In genomic region chr13:102399791-102400618, GRCh38 we compare ENCODE assay signal across 8 cellular contexts. TPM values are rescaled to one million over a fixed set of nuclear protein-coding genes. Genes with fewer than 3 reads are reported as not detected.
DNase-seq lines count a peak whose midpoint lies in the region; ATAC-seq, FAIRE-seq and TF ChIP-seq lines count a peak whose summit lies in the region.

No MANE protein-coding gene starts in this region.

- TF ChIP-seq EP300 in K562 (IDR thresholded peaks at IDR 0.05; ENCODE audit: low read length) = no peak

- peaks cover 0 to 6% of the 10 kb centered on the region in 2 experiments; a peak in 1 of 5 replicates for H3K27me3 ChIP-seq in K562 (ENCODE audit: control insufficient read depth in 2 of 2, insufficient read depth in 2 of 2, low read length in 2 of 2)
- peaks cover 81% of the 10 kb centered on the region for H3K27me3 ChIP-seq in iPS-20b (ENCODE audit: insufficient read depth, low read length)
- peaks cover 15 to 24% (median 19%) of the 10 kb centered on the region in 3 donors for H3K27me3 ChIP-seq in skeletal muscle tissue (ENCODE audit: control insufficient read depth in 3 of 3, insufficient read depth in 3 of 3, low read length in 3 of 3)

- H2AFZ ChIP-seq in K562 (ENCODE audit: low read depth, low read length) = no peak overlapping the region

- peak; percentile 36 for ATAC-seq in GM19372 (IDR thresholded peaks at IDR 0.05; ENCODE audit: low read depth, unreplicated experiment)
- peak; percentile 27 for ATAC-seq in K562
- ATAC-seq in HG03097 (IDR thresholded peaks at IDR 0.05; ENCODE audit: low FRiP score, unreplicated experiment) = no peak

- TF ChIP-seq CTCF in K562 (IDR thresholded peaks at IDR 0.05 in 2 of 3, conservative IDR thresholded peaks at IDR 0.05 in 1 of 3; ENCODE audit: insufficient read depth in 2 of 3, low read depth in 1 of 3, low read length in 3 of 3) = no peak

- H4K20me1 ChIP-seq in K562 (replicated peaks; ENCODE audit: control insufficient read depth, insufficient read depth, low read length) = no peaks in the 10 kb centered on the region

- CTCF ChIA-PET in K562 (lab: Yijun Ruan, JAX; ENCODE audit: low intra/inter-chr PET ratio) = no interaction called here

- H3K9me1 ChIP-seq in K562 (ENCODE audit: control insufficient read depth, insufficient read depth, low read length) = no peaks in the 10 kb centered on the region

- TF ChIP-seq POLR2A in K562 (conservative IDR thresholded peaks at IDR 0.05) = no peak

- no peaks in the 10 kb centered on the region for H3K9me3 ChIP-seq in K562 (replicated peaks; ENCODE audit: control insufficient read depth, insufficient read depth, low read depth, low read length)
- H3K9me3 ChIP-seq in iPS-20b (ENCODE audit: insufficient read depth, low read depth, low read length) = no peaks in the 10 kb centered on the region
- H3K9me3 ChIP-seq in skeletal muscle tissue (ENCODE audit: control insufficient read depth in 3 of 3, low read length in 3 of 3) = no peaks in the 10 kb centered on the region

- intact Hi-C loops in K562 (cut with micrococcal nuclease) = loop anchor here (10.0 kb wide), 1 partner anchor 145 kb away; no protein-coding TSS in a partner anchor

- no peaks in the 10 kb centered on the region for H3K79me2 ChIP-seq in K562 (ENCODE audit: control insufficient read depth, insufficient read depth, low read length)

- H3K9ac ChIP-seq in K562 (ENCODE audit: insufficient read depth in 1 of 2, low read depth in 2 of 2, low read length in 2 of 2) (no peak overlapping the region), iPS-20b (ENCODE audit: low read depth, low read length) (peak overlapping the region; percentile 33; the same call in 1 of the 2 replicates), skeletal muscle tissue (ENCODE audit: low read depth in 1 of 3, low read length in 3 of 3) (peak overlapping the region; percentile 45 to 61 (median 55))

- BruUV-seq in K562 (replicated peaks; lab: Mats Ljungman, UMichigan) = no TSS peak

- H3K27ac ChIP-seq in K562 (ENCODE audit: extremely low read depth, low read depth, low read length) (no peak overlapping the region), iPS-20b (ENCODE audit: low read length) (no peak overlapping the region), skeletal muscle tissue (ENCODE audit: low read depth, low read length) (no peak overlapping the region)

- peak; percentile 26 for DNase-seq in AG20443 (ENCODE audit: low spot score)
- peak; percentile 25 for DNase-seq in NCI-H2171 (lab: John Stamatoyannopoulos, UW)
- no peak for DNase-seq in K562 (ENCODE audit: extremely low read depth in 1 of 4, low spot score in 3 of 4)
- DNase-seq in NCI-H187 (lab: John Stamatoyannopoulos, UW) = no peak

- H3K4me1 ChIP-seq in K562 (replicated peaks in 1 of 2; ENCODE audit: control insufficient read depth in 2 of 2, insufficient read depth in 2 of 2, low read length in 2 of 2) = peaks cover 0 to 7% of the 10 kb centered on the region in 2 experiments; a peak in 2 of 5 replicates
- H3K4me1 ChIP-seq in iPS-20b (ENCODE audit: insufficient read depth, low read length) = peaks cover 6% of the 10 kb centered on the region; the same call in 1 of the 2 replicates
- peaks cover 0 to 26% (median 10%) of the 10 kb centered on the region in 3 donors for H3K4me1 ChIP-seq in skeletal muscle tissue (ENCODE audit: control insufficient read depth in 3 of 3, insufficient read depth in 3 of 3, low read length in 3 of 3)

- in situ Hi-C loops in K562 (cut with MboI) = no loop called here

- H3K4me3 ChIP-seq in K562 (no peak overlapping the region), iPS-20b (ENCODE audit: low read length) (peak overlapping the region; percentile 80), skeletal muscle tissue (ENCODE audit: low read length in 3 of 3) (peak overlapping the region; percentile 58 to 68 (median 67))

- H3K36me3 ChIP-seq in K562 (ENCODE audit: control insufficient read depth, insufficient read depth, low read length) (no peaks in the 10 kb centered on the region), iPS-20b (ENCODE audit: insufficient read depth, low read depth, low read length) (no peaks in the 10 kb centered on the region), skeletal muscle tissue (ENCODE audit: control insufficient read depth in 3 of 3, insufficient read depth in 3 of 3, low read length in 3 of 3) (no peaks in the 10 kb centered on the region)

- FAIRE-seq in K562 (lab: Jason Lieb, UNC) = no peak

- POLR2A ChIA-PET in K562 (lab: Yijun Ruan, JAX) = no interaction called here

- no peak overlapping the region for H3K4me2 ChIP-seq in K562 (ENCODE audit: insufficient read depth, low read length)

- TF ChIP-seq RAD21 in K562 (CRISPR knock-in tag; conservative IDR thresholded peaks at IDR 0.05 in 1 of 2, IDR thresholded peaks at IDR 0.05 in 1 of 2) = no peak

- 2% methylated on average over 22 of the region's 56 CpGs for WGBS in K562 (ENCODE audit: insufficient coverage, low coverage, missing lambda C conversion rate)

TF ChIP-seq in K562, 482 proteins besides CTCF, POLR2A, EP300 and RAD21:
- TF ChIP-seq ZNF551 (CRISPR knock-in tag; IDR thresholded peaks at IDR 0.05) (no peak), ZBTB7A (IDR thresholded peaks at IDR 0.05; ENCODE audit: borderline replicate concordance, control insufficient read depth, low read depth, low read length) (no peak), MLX (CRISPR knock-in tag; conservative IDR thresholded peaks at IDR 0.05) (no peak), CBFA2T3 (IDR thresholded peaks at IDR 0.05) (no peak), WHSC1 (IDR thresholded peaks at IDR 0.05; ENCODE audit: low read length) (no peak), ZFP36 (IDR thresholded peaks at IDR 0.05; ENCODE audit: low read depth, low read length, partially characterized antibody) (peak; percentile 68)

RNA-seq across cellular contexts. Expression of gene FGF14, which starts 1.8 kb away (rescaled TPM):
- total RNA-seq in K562 (2011; cell fraction: chromatin; rRNA removed; ENCODE audit: low replicate concordance) = not detected in 2 replicates
- total RNA-seq in K562 (2011; cell fraction: nucleolus; rRNA removed) = not detected in 2 replicates
- not detected in 2 replicates for total RNA-seq in K562 (2011; cell fraction: nucleoplasm; rRNA removed)
- not detected in 2 replicates for total RNA-seq in K562 (2014; rRNA removed)
- total RNA-seq in K562 (2014; rRNA removed; fragmentation: Illumina TruSeq; extraction: Trizol) = not detected in 2 replicates
- not detected in 2 replicates for total RNA-seq in K562 (2015; rRNA removed; fragmentation: Illumina TruSeq; extraction: Trizol)
- not detected in 2 replicates for total RNA-seq in K562 (2021)
- not detected in 2 replicates for polyA plus RNA-seq in K562 (2011; rRNA removed)
- not detected in 2 replicates for polyA plus RNA-seq in K562 (2011; cell fraction: cytosol; rRNA removed)
- not detected in 2 replicates for polyA plus RNA-seq in K562 (2011; cell fraction: nucleus; rRNA removed)
- 0.01 TPM in 1 of 2 replicates, not detected in the other for polyA plus RNA-seq in K562 (2012)
- not detected in 2 replicates for polyA plus RNA-seq in K562 (2014; fragmentation: Illumina TruSeq; extraction: Trizol)
- not detected for polyA plus RNA-seq in K562 (2014; fragmentation: Nextera tagmentation; extraction: Ambion mirVana)
- polyA plus RNA-seq in K562 (2014; rRNA removed) = not detected in 2 replicates
- not detected in 2 replicates for polyA minus RNA-seq in K562 (2011; rRNA and poly(A)+ RNA removed)
- not detected in 2 replicates for polyA minus RNA-seq in K562 (2011; cell fraction: cytosol; rRNA and poly(A)+ RNA removed)
- not detected in 2 replicates for polyA minus RNA-seq in K562 (2011; cell fraction: nucleus; rRNA and poly(A)+ RNA removed)
- 0.52 TPM for total RNA-seq in skeletal muscle tissue

Comparison
In these comparisons a context has a peak if more than half of its experiments do, and no peak if none do; other contexts are left out.
1. DNase-seq: peak in AG20443 (single experiment) and NCI-H2171 (single experiment); none in K562 (0 of 4) and NCI-H187 (0 of 2).
2. H3K9ac ChIP-seq: peak in iPS-20b (single experiment) and skeletal muscle tissue (3 of 3); none in K562 (0 of 2).